In genomic region chrX:40098264-40099045, GRCh38 we compare ENCODE assay signal across 8 cellular contexts. TPM values are rescaled to one million over a fixed set of nuclear protein-coding genes. Genes with fewer than 3 reads are reported as not detected.
DNase-seq lines count a peak whose midpoint lies in the region; ATAC-seq and TF ChIP-seq lines count a peak whose summit lies in the region.

No MANE protein-coding gene starts in this region.

- DNase-seq in CD14-positive monocyte (ENCODE audit: low spot score) (no peak), NCI-H1092 treated with DMSO at 0.1 percent for 48 hours (lab: John Stamatoyannopoulos, UW) (peak; percentile 80), esophagus squamous epithelium (lab: John Stamatoyannopoulos, UW) (no peak)
- peak; percentile 51 for DNase-seq in activated CD4-positive, alpha-beta T cell treated with anti-CD3 and anti-CD28 coated beads, Interleukin-2, amount 50 U/mL, for 1 hour

- no peaks in the 10 kb centered on the region for H3K9me2 ChIP-seq in neural cell (ENCODE audit: insufficient read depth, low read length)

- H3K4me3 ChIP-seq in esophagus squamous epithelium (peak overlapping the region; percentile 74 to 86 (median 76)), neural cell (ENCODE audit: low read length) (peak overlapping the region; percentile 79)

- H3K9me3 ChIP-seq in esophagus squamous epithelium (no peaks in the 10 kb centered on the region), neural cell (ENCODE audit: low read length) (no peaks in the 10 kb centered on the region)

- H3K79me2 ChIP-seq in neural cell (replicated peaks; ENCODE audit: insufficient read depth, low read length) = peaks cover 6% of the 10 kb centered on the region

- H3K4me1 ChIP-seq in esophagus squamous epithelium = peaks cover 11 to 42% (median 20%) of the 10 kb centered on the region in 3 donors

- TF ChIP-seq CTCF in CD14-positive monocyte (IDR thresholded peaks at IDR 0.05) = no peak
- TF ChIP-seq CTCF in esophagus squamous epithelium (IDR thresholded peaks at IDR 0.05) = no peak
- TF ChIP-seq CTCF in neural cell (IDR thresholded peaks at IDR 0.05; ENCODE audit: poor library complexity, severe bottlenecking) = no peak

- peak overlapping the region; percentile 30 for H3K4me2 ChIP-seq in neural cell (ENCODE audit: low read length)

- peak overlapping the region; percentile 79 to 83 for H3K4me3 Mint-ChIP-seq in CD14-positive monocyte

- TF ChIP-seq POLR2A in esophagus squamous epithelium (IDR thresholded peaks at IDR 0.05) = peak in 2 of 4 donors; percentile 29 to 32

- no peaks in the 10 kb centered on the region for H4K20me1 ChIP-seq in neural cell (ENCODE audit: insufficient read depth)

- H3K36me3 Mint-ChIP-seq in CD14-positive monocyte = peaks cover 0 to 2% of the 10 kb centered on the region in 2 donors

- intact Hi-C loops in CD14-positive monocyte (cut with micrococcal nuclease) = loop anchor here (5.0 kb wide), 3 partner anchors 49 to 86 kb away; no protein-coding TSS in a partner anchor
- intact Hi-C loops in esophagus squamous epithelium (cut with DNase I) = loop anchor here (5.0 kb wide), 1 partner anchor 74 kb away; no protein-coding TSS in a partner anchor

- no peaks in the 10 kb centered on the region for H3K36me3 ChIP-seq in esophagus squamous epithelium
- no peaks in the 10 kb centered on the region for H3K36me3 ChIP-seq in neural cell (ENCODE audit: insufficient read depth, low read length)

- peak; percentile 23 for TF ChIP-seq RAD21 in neural cell (conservative IDR thresholded peaks at IDR 0.05)

- no CpG with 5 or more reads among the region's 75 CpGs for WGBS in esophagus squamous epithelium, 2 donors

- peaks cover 35% of the 10 kb centered on the region for H3K4me1 Mint-ChIP-seq in CD14-positive monocyte

- peak overlapping the region; percentile 80 for H3K9ac ChIP-seq in neural cell (ENCODE audit: low read length)

- peaks cover 3 to 68% (median 12%) of the 10 kb centered on the region in 3 donors for H3K27me3 Mint-ChIP-seq in CD14-positive monocyte (ENCODE audit: low read depth in 3 of 3)

- ATAC-seq in GM19035 (IDR thresholded peaks at IDR 0.05; ENCODE audit: unreplicated experiment) = peak; percentile 27
- no peak for ATAC-seq in GM19452 (IDR thresholded peaks at IDR 0.05; ENCODE audit: unreplicated experiment)
- ATAC-seq in GM21717 (IDR thresholded peaks at IDR 0.05; ENCODE audit: unreplicated experiment) = no peak

- TF ChIP-seq EP300 in neural cell (conservative IDR thresholded peaks at IDR 0.05; ENCODE audit: poor library complexity, severe bottlenecking) = no peak

- peaks cover 0 to 40% (median 19%) of the 10 kb centered on the region in 7 donors for H3K9me3 Mint-ChIP-seq in CD14-positive monocyte

- H3K27me3 ChIP-seq in esophagus squamous epithelium (peaks cover 0 to 32% (median 0%) of the 10 kb centered on the region in 4 donors), neural cell (ENCODE audit: insufficient read depth, low read depth, low read length) (no peaks in the 10 kb centered on the region)

- H3K27ac ChIP-seq in esophagus squamous epithelium (peak overlapping the region; percentile 86 to 93 (median 92)), neural cell (ENCODE audit: low read length) (peak overlapping the region; percentile 57)

- H2AFZ ChIP-seq in neural cell (ENCODE audit: low read depth, low read length) = no peak overlapping the region

- peak overlapping the region in 3 of 7 donors; percentile 57 to 69 (median 60) for H3K27ac Mint-ChIP-seq in CD14-positive monocyte

- no peaks in the 10 kb centered on the region for H3F3A ChIP-seq in neural cell (ENCODE audit: insufficient read depth, low read length, poor library complexity, severe bottlenecking)

TF ChIP-seq in neural cell, 6 proteins besides CTCF, POLR2A, EP300 and RAD21:
- no peak for TF ChIP-seq TAF1 (IDR thresholded peaks at IDR 0.05; ENCODE audit: low read depth)
- no peak for TF ChIP-seq REST (IDR thresholded peaks at IDR 0.05; ENCODE audit: borderline replicate concordance)
- TF ChIP-seq MXI1 (conservative IDR thresholded peaks at IDR 0.05; ENCODE audit: poor library complexity, severe bottlenecking) = no peak
- peak; percentile 31 for TF ChIP-seq SMC3 (conservative IDR thresholded peaks at IDR 0.05; ENCODE audit: poor library complexity)
- TF ChIP-seq POLR2AphosphoS5 (IDR thresholded peaks at IDR 0.05) = no peak

RNA-seq across cellular contexts. Expression of gene BCOR, which starts 0.7 kb away (rescaled TPM):
- polyA plus RNA-seq in CD14-positive monocyte = 1 to 10 TPM; 1.1 to 2.6 TPM
- total RNA-seq in esophagus squamous epithelium = 10 to 100 TPM; 12.0 to 20.1 (median 17.4) TPM
- 18.0 and 23.7 TPM in 2 replicates for polyA plus RNA-seq in neural cell
- 49.7 and 72.6 TPM in 2 replicates for polyA minus RNA-seq in neural cell

Comparison
In these comparisons a context has a peak if more than half of its experiments do, and no peak if none do; other contexts are left out.
1. DNase-seq: peak in NCI-H1092 treated with DMSO at 0.1 percent for 48 hours (single experiment) and activated CD4-positive, alpha-beta T cell treated with anti-CD3 and anti-CD28 coated beads, Interleukin-2, amount 50 U/mL, for 1 hour (single experiment); none in CD14-positive monocyte (single experiment) and esophagus squamous epithelium (single experiment).